1 cellular context compared by ENCODE assay signal in genomic region chr2:227473019-227473461, GRCh38.
TF ChIP-seq lines count a peak whose summit lies in the region.

No MANE protein-coding gene starts in this region.

TF ChIP-seq in SK-N-SH, 30 proteins besides CTCF, POLR2A, EP300 and RAD21 (continued from another document):
- TF ChIP-seq, protein P1, sequence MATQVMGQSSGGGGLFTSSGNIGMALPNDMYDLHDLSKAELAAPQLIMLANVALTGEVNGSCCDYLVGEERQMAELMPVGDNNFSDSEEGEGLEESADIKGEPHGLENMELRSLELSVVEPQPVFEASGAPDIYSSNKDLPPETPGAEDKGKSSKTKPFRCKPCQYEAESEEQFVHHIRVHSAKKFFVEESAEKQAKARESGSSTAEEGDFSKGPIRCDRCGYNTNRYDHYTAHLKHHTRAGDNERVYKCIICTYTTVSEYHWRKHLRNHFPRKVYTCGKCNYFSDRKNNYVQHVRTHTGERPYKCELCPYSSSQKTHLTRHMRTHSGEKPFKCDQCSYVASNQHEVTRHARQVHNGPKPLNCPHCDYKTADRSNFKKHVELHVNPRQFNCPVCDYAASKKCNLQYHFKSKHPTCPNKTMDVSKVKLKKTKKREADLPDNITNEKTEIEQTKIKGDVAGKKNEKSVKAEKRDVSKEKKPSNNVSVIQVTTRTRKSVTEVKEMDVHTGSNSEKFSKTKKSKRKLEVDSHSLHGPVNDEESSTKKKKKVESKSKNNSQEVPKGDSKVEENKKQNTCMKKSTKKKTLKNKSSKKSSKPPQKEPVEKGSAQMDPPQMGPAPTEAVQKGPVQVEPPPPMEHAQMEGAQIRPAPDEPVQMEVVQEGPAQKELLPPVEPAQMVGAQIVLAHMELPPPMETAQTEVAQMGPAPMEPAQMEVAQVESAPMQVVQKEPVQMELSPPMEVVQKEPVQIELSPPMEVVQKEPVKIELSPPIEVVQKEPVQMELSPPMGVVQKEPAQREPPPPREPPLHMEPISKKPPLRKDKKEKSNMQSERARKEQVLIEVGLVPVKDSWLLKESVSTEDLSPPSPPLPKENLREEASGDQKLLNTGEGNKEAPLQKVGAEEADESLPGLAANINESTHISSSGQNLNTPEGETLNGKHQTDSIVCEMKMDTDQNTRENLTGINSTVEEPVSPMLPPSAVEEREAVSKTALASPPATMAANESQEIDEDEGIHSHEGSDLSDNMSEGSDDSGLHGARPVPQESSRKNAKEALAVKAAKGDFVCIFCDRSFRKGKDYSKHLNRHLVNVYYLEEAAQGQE (IDR thresholded peaks at IDR 0.05; ENCODE audit: low read depth, low read length) = no peak
- TF ChIP-seq POLR2AphosphoS5 (IDR thresholded peaks at IDR 0.05; ENCODE audit: low read depth, low read length) = no peak
